Comparison of ENCODE assay signal across 1 cellular context in the genomic region with DNA sequence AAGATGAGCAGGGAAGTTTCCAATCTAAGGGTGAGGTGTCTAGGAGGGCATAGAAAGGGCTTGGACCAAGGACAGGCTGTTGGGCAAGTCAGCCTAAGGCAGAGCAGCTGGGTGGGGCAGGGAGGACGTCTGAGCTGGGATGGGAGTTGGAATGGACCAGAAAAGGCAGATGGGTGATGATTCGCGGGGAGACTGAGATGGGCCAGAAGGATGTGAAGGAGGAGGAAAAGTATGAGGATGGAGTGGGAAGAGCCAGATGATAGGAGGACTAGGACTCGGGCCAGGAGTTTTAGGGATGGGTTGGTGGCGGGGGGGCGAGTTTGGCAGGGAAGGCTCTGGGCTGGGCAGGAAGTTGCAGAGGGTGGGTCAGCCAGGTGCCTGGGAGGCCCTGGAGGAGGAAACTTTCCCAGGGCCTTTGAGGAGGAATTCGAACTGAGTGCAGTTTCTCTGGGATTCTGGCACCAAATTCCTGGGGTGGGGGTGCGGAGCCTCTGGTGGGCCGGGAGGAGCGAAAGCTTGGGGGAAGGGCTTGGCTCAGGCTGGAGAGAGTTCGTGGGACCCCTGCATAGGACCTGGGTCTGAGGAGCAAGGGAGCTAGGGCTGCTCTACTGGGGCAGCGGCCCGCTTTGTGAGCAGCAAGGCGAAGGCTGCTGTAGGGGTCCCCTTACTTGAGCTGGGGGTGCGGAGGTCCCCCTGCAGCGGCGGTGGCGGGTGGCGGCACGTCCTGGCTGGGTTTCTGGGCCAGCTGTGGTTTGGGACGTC.
TF ChIP-seq lines count a peak whose summit lies in the region.

No MANE protein-coding gene starts in this region.

TF ChIP-seq in A549, 52 proteins besides CTCF, POLR2A, EP300 and RAD21:
- TF ChIP-seq FOXS1 (CRISPR knock-in tag; IDR thresholded peaks at IDR 0.05) (no peak), ZSCAN20 (CRISPR knock-in tag; IDR thresholded peaks at IDR 0.05) (no peak), PHF8 (IDR thresholded peaks at IDR 0.05; ENCODE audit: borderline replicate concordance, low read depth) (no peak), CHD4 (IDR thresholded peaks at IDR 0.05; ENCODE audit: borderline replicate concordance) (no peak), RARB (CRISPR knock-in tag; IDR thresholded peaks at IDR 0.05) (no peak), NFE2L2 (conservative IDR thresholded peaks at IDR 0.05; ENCODE audit: low read length) (no peak), NPAS2 (CRISPR knock-in tag; IDR thresholded peaks at IDR 0.05; ENCODE audit: borderline replicate concordance) (no peak), NR3C1 (IDR thresholded peaks at IDR 0.05) (no peak), SREBF2 (IDR thresholded peaks at IDR 0.05) (no peak), EHF (CRISPR knock-in tag; IDR thresholded peaks at IDR 0.05) (no peak), RCOR1 (IDR thresholded peaks at IDR 0.05; ENCODE audit: low read depth, low read length) (no peak), HES2 (IDR thresholded peaks at IDR 0.05) (no peak)
- TF ChIP-seq, protein P1, sequence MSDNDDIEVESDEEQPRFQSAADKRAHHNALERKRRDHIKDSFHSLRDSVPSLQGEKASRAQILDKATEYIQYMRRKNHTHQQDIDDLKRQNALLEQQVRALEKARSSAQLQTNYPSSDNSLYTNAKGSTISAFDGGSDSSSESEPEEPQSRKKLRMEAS (IDR thresholded peaks at IDR 0.05), result no peak
